9 cellular contexts compared by ENCODE assay signal in the genomic region with DNA sequence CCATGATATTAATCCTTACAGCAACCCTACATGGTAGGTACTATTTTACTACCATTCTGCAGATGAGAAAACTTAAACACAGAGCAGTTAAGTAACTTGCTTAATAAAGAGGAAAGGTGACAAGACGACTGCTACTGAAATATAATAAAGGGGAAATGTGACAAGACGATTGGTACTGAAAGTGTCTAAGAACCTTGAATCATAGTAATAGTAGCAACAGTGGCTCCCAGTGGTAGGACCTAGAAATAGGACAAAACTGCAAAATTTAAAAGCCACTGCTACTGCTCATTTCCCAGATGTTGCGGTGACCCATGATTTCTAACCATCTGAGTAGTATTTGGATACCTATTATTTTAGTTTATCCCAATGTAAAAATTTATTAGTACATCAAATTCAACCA.
DNase-seq lines count a peak whose midpoint lies in the region; ATAC-seq and TF ChIP-seq lines count a peak whose summit lies in the region.
"Had no signal": no experiment of that assay in that cellular context is flagged by ENCODE, and none has a peak within 500 bp of the region (broad histone marks: within the 10 kb centered on the region; RNA-seq: fewer than 3 reads in every experiment).

No MANE protein-coding gene starts in this region.

- peak; percentile 22 for TF ChIP-seq CTCF in fibroblast of pulmonary artery (IDR thresholded peaks at IDR 0.05; ENCODE audit: low read length, missing control alignments)
- no peak for TF ChIP-seq CTCF in breast epithelium (IDR thresholded peaks at IDR 0.05)

- H3K9me2 ChIP-seq in Karpas-422 (replicated peaks; ENCODE audit: insufficient read depth, low read length): no peaks in the 10 kb centered on the region

- no peaks in the 10 kb centered on the region for H3K79me2 ChIP-seq in Karpas-422 (ENCODE audit: low read length)

- ATAC-seq in GM21390 (IDR thresholded peaks at IDR 0.05; ENCODE audit: unreplicated experiment): peak; percentile 64
- no peak for ATAC-seq in natural killer cell treated with Interleukin-12 subunit alpha and Interleukin-12 subunit beta and Interleukin-15 and Interleukin-18, amount 100 ng/mL, for 72 hours
- ATAC-seq in stimulated activated effector memory CD8-positive, alpha-beta T cell treated with anti-CD3 and anti-CD28 coated beads, Interleukin-12 subunit alpha, Interleukin-12 subunit beta, amount 100 ng/mL, for 72 hours: no peak

- H3K36me3 ChIP-seq in Karpas-422 (ENCODE audit: insufficient read depth, low read length): no peaks in the 10 kb centered on the region
- H3K36me3 ChIP-seq in breast epithelium: no peaks in the 10 kb centered on the region

- H3K4me1 ChIP-seq in Karpas-422 (ENCODE audit: low read length) (no peaks in the 10 kb centered on the region), breast epithelium (no peaks in the 10 kb centered on the region)

- no peak overlapping the region for H3K9ac ChIP-seq in Karpas-422 (ENCODE audit: low read length)

- no peak overlapping the region for H3K4me3 Mint-ChIP-seq in natural killer cell treated with Interleukin-12 subunit alpha and Interleukin-12 subunit beta and Interleukin-15 and Interleukin-18, amount 100 ng/mL, for 72 hours
- no peak overlapping the region for H3K4me3 Mint-ChIP-seq in stimulated activated effector memory CD8-positive, alpha-beta T cell treated with anti-CD3 and anti-CD28 coated beads, Interleukin-12 subunit alpha, Interleukin-12 subunit beta, amount 100 ng/mL, for 72 hours
- H3K4me3 Mint-ChIP-seq: activated naive CD8-positive, alpha-beta T cell treated with anti-CD3 and anti-CD28 coated beads, Interleukin-2, amount 10 ng/mL, durations not matched to agents 7 days and 5 days had no signal

- no peak overlapping the region for H3K27ac ChIP-seq in Karpas-422 (ENCODE audit: low read length)
- H3K27ac ChIP-seq in breast epithelium: no peak overlapping the region

- H3K4me3 ChIP-seq in Karpas-422 (ENCODE audit: low read length): no peak overlapping the region
- H3K4me3 ChIP-seq in fibroblast of pulmonary artery (replicated peaks; ENCODE audit: low read depth, low read length): no peak overlapping the region
- no peak overlapping the region for H3K4me3 ChIP-seq in breast epithelium

- H3K9me3 Mint-ChIP-seq in natural killer cell treated with Interleukin-12 subunit alpha and Interleukin-12 subunit beta and Interleukin-15 and Interleukin-18, amount 100 ng/mL, for 72 hours: no peaks in the 10 kb centered on the region
- H3K9me3 Mint-ChIP-seq in stimulated activated effector memory CD8-positive, alpha-beta T cell treated with anti-CD3 and anti-CD28 coated beads, Interleukin-12 subunit alpha, Interleukin-12 subunit beta, amount 100 ng/mL, for 72 hours: no peaks in the 10 kb centered on the region
- H3K9me3 Mint-ChIP-seq: activated naive CD8-positive, alpha-beta T cell treated with anti-CD3 and anti-CD28 coated beads, Interleukin-2, amount 10 ng/mL, durations not matched to agents 7 days and 5 days had no signal

- H2AFZ ChIP-seq in Karpas-422 (ENCODE audit: low read length): no peak overlapping the region

- no peak for TF ChIP-seq POLR2A in breast epithelium (IDR thresholded peaks at IDR 0.05)

- H3K27me3 ChIP-seq in Karpas-422 (ENCODE audit: low read length) (no peaks in the 10 kb centered on the region), breast epithelium (peaks cover 0 to 12% of the 10 kb centered on the region in 2 donors)

- DNase-seq in ELR (ENCODE audit: low read depth): peak; percentile 4
- DNase-seq in Karpas-422: peak; percentile 52
- peak; percentile 24 for DNase-seq in fibroblast of pulmonary artery (ENCODE audit: low read depth)
- no peak for DNase-seq in natural killer cell treated with Interleukin-12 subunit alpha and Interleukin-12 subunit beta and Interleukin-15 and Interleukin-18, amount 100 ng/mL, for 72 hours (ENCODE audit: low spot score)
- DNase-seq in stimulated activated effector memory CD8-positive, alpha-beta T cell treated with anti-CD3 and anti-CD28 coated beads, Interleukin-12 subunit alpha, Interleukin-12 subunit beta, amount 100 ng/mL, for 72 hours (ENCODE audit: low spot score in 2 of 2): no peak
- no peak for DNase-seq in GOT3 (lab: John Stamatoyannopoulos, UW)
- DNase-seq in breast epithelium (ENCODE audit: low spot score in 2 of 2): no peak
- DNase-seq: activated naive CD8-positive, alpha-beta T cell treated with anti-CD3 and anti-CD28 coated beads, Interleukin-2, amount 10 ng/mL, durations not matched to agents 7 days and 5 days had no signal

- no peaks in the 10 kb centered on the region for H3K36me3 Mint-ChIP-seq in natural killer cell treated with Interleukin-12 subunit alpha and Interleukin-12 subunit beta and Interleukin-15 and Interleukin-18, amount 100 ng/mL, for 72 hours
- no peaks in the 10 kb centered on the region for H3K36me3 Mint-ChIP-seq in stimulated activated effector memory CD8-positive, alpha-beta T cell treated with anti-CD3 and anti-CD28 coated beads, Interleukin-12 subunit alpha, Interleukin-12 subunit beta, amount 100 ng/mL, for 72 hours
- H3K36me3 Mint-ChIP-seq: activated naive CD8-positive, alpha-beta T cell treated with anti-CD3 and anti-CD28 coated beads, Interleukin-2, amount 10 ng/mL, durations not matched to agents 7 days and 5 days had no signal

- H3K27ac Mint-ChIP-seq in natural killer cell treated with Interleukin-12 subunit alpha and Interleukin-12 subunit beta and Interleukin-15 and Interleukin-18, amount 100 ng/mL, for 72 hours: no peak overlapping the region
- no peak overlapping the region for H3K27ac Mint-ChIP-seq in stimulated activated effector memory CD8-positive, alpha-beta T cell treated with anti-CD3 and anti-CD28 coated beads, Interleukin-12 subunit alpha, Interleukin-12 subunit beta, amount 100 ng/mL, for 72 hours
- H3K27ac Mint-ChIP-seq: activated naive CD8-positive, alpha-beta T cell treated with anti-CD3 and anti-CD28 coated beads, Interleukin-2, amount 10 ng/mL, durations not matched to agents 7 days and 5 days had no signal

- intact Hi-C loops in breast epithelium (cut with DNase I; ENCODE audit: low total_unique reads): no loop called here

- H3K4me2 ChIP-seq in Karpas-422 (ENCODE audit: low read depth, low read length, poor library complexity, severe bottlenecking): no peak overlapping the region

- H3K9me3 ChIP-seq in Karpas-422 (ENCODE audit: low read length) (no peaks in the 10 kb centered on the region), breast epithelium (no peaks in the 10 kb centered on the region)

- H3K4me1 Mint-ChIP-seq in natural killer cell treated with Interleukin-12 subunit alpha and Interleukin-12 subunit beta and Interleukin-15 and Interleukin-18, amount 100 ng/mL, for 72 hours (ENCODE audit: low read depth in 2 of 2): no peaks in the 10 kb centered on the region
- no peaks in the 10 kb centered on the region for H3K4me1 Mint-ChIP-seq in stimulated activated effector memory CD8-positive, alpha-beta T cell treated with anti-CD3 and anti-CD28 coated beads, Interleukin-12 subunit alpha, Interleukin-12 subunit beta, amount 100 ng/mL, for 72 hours
- H3K4me1 Mint-ChIP-seq: activated naive CD8-positive, alpha-beta T cell treated with anti-CD3 and anti-CD28 coated beads, Interleukin-2, amount 10 ng/mL, durations not matched to agents 7 days and 5 days had no signal

- H3K27me3 Mint-ChIP-seq in natural killer cell treated with Interleukin-12 subunit alpha and Interleukin-12 subunit beta and Interleukin-15 and Interleukin-18, amount 100 ng/mL, for 72 hours: no peaks in the 10 kb centered on the region
- H3K27me3 Mint-ChIP-seq: activated naive CD8-positive, alpha-beta T cell treated with anti-CD3 and anti-CD28 coated beads, Interleukin-2, amount 10 ng/mL, durations not matched to agents 7 days and 5 days had no signal

- H4K20me1 ChIP-seq in Karpas-422 (ENCODE audit: insufficient read depth, low read depth, low read length): no peaks in the 10 kb centered on the region

Comparison
In these comparisons a context has a peak if more than half of its experiments do, and no peak if none do; other contexts are left out.
1. DNase-seq: peak in ELR (single experiment), Karpas-422 (single experiment) and fibroblast of pulmonary artery (single experiment); none in natural killer cell treated with Interleukin-12 subunit alpha and Interleukin-12 subunit beta and Interleukin-15 and Interleukin-18, amount 100 ng/mL, for 72 hours (single experiment), stimulated activated effector memory CD8-positive, alpha-beta T cell treated with anti-CD3 and anti-CD28 coated beads, Interleukin-12 subunit alpha, Interleukin-12 subunit beta, amount 100 ng/mL, for 72 hours (0 of 2), GOT3 (single experiment) and breast epithelium (0 of 2).